In the genomic region with DNA sequence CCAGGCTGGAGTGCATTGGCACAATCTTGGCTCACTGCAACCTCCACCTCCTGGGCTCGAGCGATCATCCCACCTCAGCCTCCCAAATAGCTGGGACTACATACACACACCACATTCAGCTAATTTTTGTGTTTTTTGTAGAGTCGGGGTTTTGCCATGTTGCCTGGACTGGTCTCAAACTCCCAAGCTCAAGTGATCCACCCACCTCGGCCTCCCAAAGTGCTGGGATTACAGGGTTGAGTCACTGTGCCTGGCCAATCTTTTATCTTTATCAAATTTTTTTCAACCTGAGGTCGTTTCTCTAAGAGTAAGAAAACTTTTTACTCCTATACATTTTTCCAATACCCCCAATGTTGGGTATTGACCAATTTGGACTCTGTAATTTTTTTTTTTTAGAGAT, we compare ENCODE assay signal across 2 cellular contexts.
TF ChIP-seq lines count a peak whose summit lies in the region.

No MANE protein-coding gene starts in this region.

TF ChIP-seq in SK-N-SH, 30 proteins besides CTCF, POLR2A, EP300 and RAD21:
- TF ChIP-seq FOSL2 (IDR thresholded peaks at IDR 0.05; ENCODE audit: borderline replicate concordance, low read depth) (peak; percentile 4; the same call in 1 of the 2 replicates), CHD2 (IDR thresholded peaks at IDR 0.05; ENCODE audit: low read length, partially characterized antibody) (no peak)

TF ChIP-seq in SK-N-SH treated with all-trans-retinoic acid at 6 μM for 48 hours, 23 proteins besides CTCF, POLR2A, EP300 and RAD21:
- TF ChIP-seq SNAI2 (CRISPR knock-in tag; IDR thresholded peaks at IDR 0.05): no peak
